ENCODE assay signal across 8 cellular contexts in the genomic region with DNA sequence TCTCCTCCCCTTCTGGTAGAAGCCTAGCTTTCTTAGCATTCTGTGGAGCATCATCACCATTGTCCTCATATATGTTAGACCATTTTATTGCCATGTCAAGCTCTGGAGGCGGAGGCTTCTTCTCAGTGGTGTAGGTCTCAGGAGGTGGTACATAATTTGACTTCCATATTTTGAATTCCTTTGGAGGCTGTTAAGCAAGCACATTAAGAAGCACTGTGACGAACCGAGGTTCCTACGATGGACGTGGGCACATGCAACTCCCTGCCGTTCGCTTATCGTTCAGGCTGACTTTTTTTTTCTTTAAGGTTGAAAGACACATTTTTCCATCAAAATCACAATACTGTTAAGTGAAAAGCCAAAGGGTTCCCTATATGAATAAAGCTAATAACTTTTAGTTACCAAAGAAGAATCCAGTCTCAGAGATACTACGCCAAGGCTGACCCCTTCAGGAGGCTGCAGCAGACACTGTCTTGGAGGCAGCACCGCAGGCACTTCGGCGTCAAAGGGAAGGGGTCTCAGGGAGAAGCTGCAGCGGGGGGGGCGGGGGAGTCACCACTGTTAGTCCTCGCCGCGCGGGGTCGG. TPM values are rescaled to one million over a fixed set of nuclear protein-coding genes. Genes with fewer than 3 reads are reported as not detected.
DNase-seq lines count a peak whose midpoint lies in the region; ATAC-seq, FAIRE-seq and TF ChIP-seq lines count a peak whose summit lies in the region.

No MANE protein-coding gene starts in this region.

- intact Hi-C loops in dendritic cell treated with granulocyte-macrophage colony-stimulating factor and Interleukin-4, amounts not matched to agents 40 ng/mL and 50 ng/mL, for 4 days (cut with micrococcal nuclease): loop anchor here (1.0 to 5.0 kb wide), 3 partner anchors 18 to 313 kb away; partner anchors contain the start of genes BCL10 and SYDE2
- intact Hi-C loops in naive thymus-derived CD4-positive, alpha-beta T cell (cut with micrococcal nuclease): loop anchor here (1.0 to 10.0 kb wide), 22 partner anchors 18 to 1113 kb away; partner anchors contain the start of genes BCL10 (in 2 of the 2), MCOLN3 (in 2 of the 2), SSX2IP (in 2 of the 2) and SYDE2 (in 2 of the 2)

- H3K4me3 ChIP-seq in BE2C (ENCODE audit: low read depth, low read length): peak overlapping the region; percentile 77
- H3K4me3 ChIP-seq in naive thymus-derived CD4-positive, alpha-beta T cell (ENCODE audit: low read length): peak overlapping the region; percentile 83

- H3K27ac ChIP-seq in naive thymus-derived CD4-positive, alpha-beta T cell (ENCODE audit: low read depth, low read length): peak overlapping the region; percentile 90

- H3K4me1 Mint-ChIP-seq in dendritic cell treated with granulocyte-macrophage colony-stimulating factor and Interleukin-4, amounts not matched to agents 40 ng/mL and 50 ng/mL, for 4 days (ENCODE audit: low read depth): peaks cover 32% of the 10 kb centered on the region
- peaks cover 19 to 58% (median 43%) of the 10 kb centered on the region in 7 donors for H3K4me1 Mint-ChIP-seq in naive thymus-derived CD4-positive, alpha-beta T cell

- no peak for FAIRE-seq in frontal cortex (lab: Jason Lieb, UNC)

- no peak for TF ChIP-seq CTCF in BE2C (IDR thresholded peaks at IDR 0.05; ENCODE audit: low read depth, low read length)

- no peaks in the 10 kb centered on the region for H3K9me3 ChIP-seq in BE2C
- H3K9me3 ChIP-seq in naive thymus-derived CD4-positive, alpha-beta T cell (ENCODE audit: control insufficient read depth in 2 of 3, low read length in 3 of 3): no peaks in the 10 kb centered on the region

- peaks cover 12% of the 10 kb centered on the region for H3K9me3 Mint-ChIP-seq in dendritic cell treated with granulocyte-macrophage colony-stimulating factor and Interleukin-4, amounts not matched to agents 40 ng/mL and 50 ng/mL, for 4 days
- H3K9me3 Mint-ChIP-seq in naive thymus-derived CD4-positive, alpha-beta T cell: peaks cover 0 to 2% (median 0%) of the 10 kb centered on the region in 11 donors

- no peaks in the 10 kb centered on the region for H3K27me3 ChIP-seq in BE2C
- H3K27me3 ChIP-seq in naive thymus-derived CD4-positive, alpha-beta T cell (ENCODE audit: control insufficient read depth in 2 of 2, insufficient read depth in 2 of 2, low read length in 2 of 2): no peaks in the 10 kb centered on the region

- POLR2A ChIA-PET in naive thymus-derived CD4-positive, alpha-beta T cell (lab: Charles Lee): interaction anchor here (0.5 to 5.1 kb wide), 12 partner anchors 9 to 1123 kb away, joined by 3 to 63 read pairs (median 4); partner anchors contain the start of genes BCL10, PRKACB and SYDE2

- no peak for ATAC-seq in naive thymus-derived CD4-positive, alpha-beta T cell

- DNase-seq in BE2C (no peak), Kasumi-1 (lab: John Stamatoyannopoulos, UW) (peak; percentile 15 to 25), HT-29 (ENCODE audit: low spot score) (no peak), DMS 273 (lab: John Stamatoyannopoulos, UW; ENCODE audit: unreplicated experiment) (no peak), frontal cortex (ENCODE audit: low spot score in 2 of 2) (no peak)
- DNase-seq in naive thymus-derived CD4-positive, alpha-beta T cell: no peak
- no peak for DNase-seq in stimulated activated naive CD4-positive, alpha-beta T cell treated with Interleukin-2 at 50 U/mL for 16 hours (lab: John Stamatoyannopoulos, UW)

- H3K27me3 Mint-ChIP-seq in dendritic cell treated with granulocyte-macrophage colony-stimulating factor and Interleukin-4, amounts not matched to agents 40 ng/mL and 50 ng/mL, for 4 days: no peaks in the 10 kb centered on the region
- no peaks in the 10 kb centered on the region for H3K27me3 Mint-ChIP-seq in naive thymus-derived CD4-positive, alpha-beta T cell

- CTCF ChIA-PET in naive thymus-derived CD4-positive, alpha-beta T cell (lab: Charles Lee): interaction anchor here (0.6 to 12.6 kb wide), 15 partner anchors 11 to 314 kb away, joined by 3 to 163 read pairs (median 7); partner anchors contain the start of genes BCL10 and SYDE2

- H3K36me3 Mint-ChIP-seq in dendritic cell treated with granulocyte-macrophage colony-stimulating factor and Interleukin-4, amounts not matched to agents 40 ng/mL and 50 ng/mL, for 4 days (ENCODE audit: low read depth): peaks cover 69% of the 10 kb centered on the region
- H3K36me3 Mint-ChIP-seq in naive thymus-derived CD4-positive, alpha-beta T cell: peaks cover 7 to 30% (median 14%) of the 10 kb centered on the region in 5 donors

- peak overlapping the region; percentile 98 for H3K27ac Mint-ChIP-seq in dendritic cell treated with granulocyte-macrophage colony-stimulating factor and Interleukin-4, amounts not matched to agents 40 ng/mL and 50 ng/mL, for 4 days
- peak overlapping the region; percentile 69 to 98 (median 96) for H3K27ac Mint-ChIP-seq in naive thymus-derived CD4-positive, alpha-beta T cell

- no peaks in the 10 kb centered on the region for H3K4me1 ChIP-seq in BE2C
- H3K4me1 ChIP-seq in naive thymus-derived CD4-positive, alpha-beta T cell (ENCODE audit: control insufficient read depth in 2 of 2, insufficient read depth in 2 of 2, low read length in 2 of 2): peaks cover 14 to 16% of the 10 kb centered on the region in 2 donors

- no peaks in the 10 kb centered on the region for H3K36me3 ChIP-seq in BE2C
- H3K36me3 ChIP-seq in naive thymus-derived CD4-positive, alpha-beta T cell (ENCODE audit: control insufficient read depth in 2 of 3, insufficient read depth in 3 of 3, low read length in 3 of 3): peaks cover 3 to 21% (median 4%) of the 10 kb centered on the region in 3 experiments

- H3K4me3 Mint-ChIP-seq in dendritic cell treated with granulocyte-macrophage colony-stimulating factor and Interleukin-4, amounts not matched to agents 40 ng/mL and 50 ng/mL, for 4 days: peak overlapping the region; percentile 100
- H3K4me3 Mint-ChIP-seq in naive thymus-derived CD4-positive, alpha-beta T cell: peak overlapping the region; percentile 93 to 99 (median 98)

RNA-seq across cellular contexts. Expression of gene C1orf52, which starts 0.8 kb away (rescaled TPM):
- 56.7 TPM for polyA plus RNA-seq in BE2C (2012; ENCODE audit: insufficient read depth, insufficient read length, low read depth)
- 10 to 100 TPM; 25.7 to 55.4 (median 46.1) TPM for total RNA-seq in naive thymus-derived CD4-positive, alpha-beta T cell
- 10 to 100 TPM; 26.4 to 28.0 TPM for polyA plus RNA-seq in naive thymus-derived CD4-positive, alpha-beta T cell
- total RNA-seq in HT-29 (2014; rRNA removed; shearing (Covaris generic)): 27.8 and 38.2 TPM in 2 replicates
- 27.7 TPM for total RNA-seq in frontal cortex

RNA-seq across cellular contexts. Expression of gene BCL10, which starts 17.8 kb away (rescaled TPM):
- 8.4 TPM for polyA plus RNA-seq in BE2C (2012; ENCODE audit: insufficient read depth, insufficient read length, low read depth)
- total RNA-seq in naive thymus-derived CD4-positive, alpha-beta T cell: 10 to 100 TPM; 30.4 to 53.0 (median 35.4) TPM
- 10 to 100 TPM; 17.4 to 19.4 TPM for polyA plus RNA-seq in naive thymus-derived CD4-positive, alpha-beta T cell
- 11.8 and 13.0 TPM in 2 replicates for total RNA-seq in HT-29 (2014; rRNA removed; shearing (Covaris generic))
- total RNA-seq in frontal cortex: 35.5 TPM

RNA-seq across cellular contexts. Expression of gene SYDE2, which starts 57.8 kb away (rescaled TPM):
- not detected for polyA plus RNA-seq in BE2C (2012; ENCODE audit: insufficient read depth, insufficient read length, low read depth)
- total RNA-seq in naive thymus-derived CD4-positive, alpha-beta T cell: 1 to 10 TPM; 1.2 to 9.1 (median 8.4) TPM
- 1 to 10 TPM; 3.5 to 5.7 TPM for polyA plus RNA-seq in naive thymus-derived CD4-positive, alpha-beta T cell
- total RNA-seq in HT-29 (2014; rRNA removed; shearing (Covaris generic)): 2.9 and 3.5 TPM in 2 replicates
- total RNA-seq in frontal cortex: 6.9 TPM

Comparison
In these comparisons a context has a peak if more than half of its experiments do, and no peak if none do; other contexts are left out.
1. DNase-seq: peak in Kasumi-1 (2 of 2); none in BE2C (single experiment), naive thymus-derived CD4-positive, alpha-beta T cell (0 of 9), HT-29 (single experiment), stimulated activated naive CD4-positive, alpha-beta T cell treated with Interleukin-2 at 50 U/mL for 16 hours (single experiment), DMS 273 (single experiment) and frontal cortex (0 of 2).